Comparison of ENCODE assay signal across 8 cellular contexts in genomic region chr11:57711414-57712255, GRCh38. TPM values are rescaled to one million over a fixed set of nuclear protein-coding genes. Genes with fewer than 3 reads are reported as not detected.
DNase-seq lines count a peak whose midpoint lies in the region; ATAC-seq and TF ChIP-seq lines count a peak whose summit lies in the region.

A gene with protein sequence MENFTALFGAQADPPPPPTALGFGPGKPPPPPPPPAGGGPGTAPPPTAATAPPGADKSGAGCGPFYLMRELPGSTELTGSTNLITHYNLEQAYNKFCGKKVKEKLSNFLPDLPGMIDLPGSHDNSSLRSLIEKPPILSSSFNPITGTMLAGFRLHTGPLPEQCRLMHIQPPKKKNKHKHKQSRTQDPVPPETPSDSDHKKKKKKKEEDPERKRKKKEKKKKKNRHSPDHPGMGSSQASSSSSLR (minus strand): TSS chr11:57712215. CDS start chr11:57712179, 36 bp downstream.

- peak; percentile 38 for ATAC-seq in GM21737 (IDR thresholded peaks at IDR 0.05; ENCODE audit: unreplicated experiment)

- TF ChIP-seq CTCF in KMS-11 (conservative IDR thresholded peaks at IDR 0.05; ENCODE audit: low read depth, low read length), result no peak
- TF ChIP-seq CTCF in neural progenitor cell (IDR thresholded peaks at IDR 0.05), result no peak

- H2AFZ ChIP-seq in KMS-11 (ENCODE audit: low read depth) (peak within 1 kb of the TSS; percentile 39; the same call in 1 of the 2 replicates), neural progenitor cell (replicated peaks) (peak within 1 kb of the TSS; percentile 93)

- H3K36me3 Mint-ChIP-seq in neural progenitor cell, result peaks cover 9% of the 10 kb centered on the region

- H4K20me1 ChIP-seq in KMS-11 (ENCODE audit: insufficient read depth), result no peaks in the 10 kb centered on the region; the same call in 1 of the 2 replicates
- H4K20me1 ChIP-seq in neural progenitor cell (ENCODE audit: low read depth), result peaks cover 15% of the 10 kb centered on the region

- H3K9me3 ChIP-seq in neural progenitor cell (ENCODE audit: low read depth), result no peaks in the 10 kb centered on the region
- no peaks in the 10 kb centered on the region for H3K9me3 ChIP-seq in stomach smooth muscle (ENCODE audit: control insufficient read depth in 2 of 2, low read length in 2 of 2)

- H3K27ac Mint-ChIP-seq in neural progenitor cell, result peak within 1 kb of the TSS; percentile 91

- peak within 1 kb of the TSS; percentile 91 for H3K4me2 ChIP-seq in KMS-11
- peak within 1 kb of the TSS; percentile 97 for H3K4me2 ChIP-seq in neural progenitor cell

- peaks cover 24% of the 10 kb centered on the region for H3K4me1 Mint-ChIP-seq in neural progenitor cell

- peaks cover 27% of the 10 kb centered on the region for H3K4me1 ChIP-seq in KMS-11 (ENCODE audit: low read depth, poor library complexity, severe bottlenecking)
- peaks cover 12% of the 10 kb centered on the region for H3K4me1 ChIP-seq in neural progenitor cell
- peaks cover 32% of the 10 kb centered on the region for H3K4me1 ChIP-seq in stomach smooth muscle (ENCODE audit: control insufficient read depth, insufficient read depth, low read length)

- H3K4me3 Mint-ChIP-seq in neural progenitor cell, result peak within 1 kb of the TSS; percentile 99

- H3K4me3 ChIP-seq in KMS-11 (IDR thresholded peaks at IDR 0.05; ENCODE audit: insufficient read depth, low read depth, low read length) (no peak within 1 kb of the TSS), neural progenitor cell (peak within 1 kb of the TSS; percentile 98), stomach smooth muscle (ENCODE audit: low read length in 2 of 2) (peak within 1 kb of the TSS; percentile 90 to 100)

- peaks cover 12% of the 10 kb centered on the region for H3F3A ChIP-seq in neural progenitor cell (ENCODE audit: low read depth)

- DNase-seq in DMS53 treated with DMSO at 0.1 percent for 48 hours (lab: John Stamatoyannopoulos, UW; ENCODE audit: unreplicated experiment), result peak; percentile 54
- DNase-seq in RPMI8226, result peak; percentile 98
- peak; percentile 50 to 70 for DNase-seq in activated T-helper 1 cell treated with anti-CD3 and anti-CD28 coated beads, Interleukin-2, amount 50 U/mL, for 16 hours (ENCODE audit: low read depth in 1 of 2, low spot score in 1 of 2)
- peak; percentile 64 for DNase-seq in fibroblast of peridontal ligament (ENCODE audit: extremely low read depth)
- DNase-seq in neural progenitor cell (ENCODE audit: low spot score), result peak; percentile 96

- H3K27me3 ChIP-seq in KMS-11 (ENCODE audit: insufficient read depth, low read depth), result no peaks in the 10 kb centered on the region
- H3K27me3 ChIP-seq in neural progenitor cell, result no peaks in the 10 kb centered on the region
- H3K27me3 ChIP-seq in stomach smooth muscle (ENCODE audit: control insufficient read depth in 1 of 2, insufficient read depth in 2 of 2, low read length in 2 of 2), result no peaks in the 10 kb centered on the region

- H3K79me2 ChIP-seq in KMS-11 (ENCODE audit: insufficient read depth, low read depth) (peaks cover 54% of the 10 kb centered on the region), neural progenitor cell (ENCODE audit: low read depth) (peaks cover 69% of the 10 kb centered on the region)

- H3K27ac ChIP-seq in KMS-11, result peak within 1 kb of the TSS; percentile 78
- H3K27ac ChIP-seq in neural progenitor cell, result peak within 1 kb of the TSS; percentile 95
- peak within 1 kb of the TSS; percentile 87 for H3K27ac ChIP-seq in stomach smooth muscle (ENCODE audit: low read length)

- H3K9me3 Mint-ChIP-seq in neural progenitor cell, result peaks cover 4% of the 10 kb centered on the region

- H3K9ac ChIP-seq in KMS-11 (peak within 1 kb of the TSS; percentile 88), neural progenitor cell (peak within 1 kb of the TSS; percentile 91), stomach smooth muscle (ENCODE audit: low read length in 2 of 2) (peak within 1 kb of the TSS; percentile 93 to 99)

- H3K27me3 Mint-ChIP-seq in neural progenitor cell (ENCODE audit: insufficient read depth, low read depth), result peaks cover 2% of the 10 kb centered on the region

- H3K36me3 ChIP-seq in KMS-11 (ENCODE audit: insufficient read depth), result no peaks in the 10 kb centered on the region
- H3K36me3 ChIP-seq in neural progenitor cell, result no peaks in the 10 kb centered on the region
- H3K36me3 ChIP-seq in stomach smooth muscle (ENCODE audit: control insufficient read depth in 2 of 2, insufficient read depth in 2 of 2, low read length in 2 of 2), result peaks cover 0 to 4% of the 10 kb centered on the region in 2 donors

RNA-seq across cellular contexts. Expression of the gene that starts here (rescaled TPM):
- 11.8 and 15.1 TPM in 2 replicates for total RNA-seq in neural progenitor cell (ENCODE audit: low replicate concordance)
